In the genomic region with DNA sequence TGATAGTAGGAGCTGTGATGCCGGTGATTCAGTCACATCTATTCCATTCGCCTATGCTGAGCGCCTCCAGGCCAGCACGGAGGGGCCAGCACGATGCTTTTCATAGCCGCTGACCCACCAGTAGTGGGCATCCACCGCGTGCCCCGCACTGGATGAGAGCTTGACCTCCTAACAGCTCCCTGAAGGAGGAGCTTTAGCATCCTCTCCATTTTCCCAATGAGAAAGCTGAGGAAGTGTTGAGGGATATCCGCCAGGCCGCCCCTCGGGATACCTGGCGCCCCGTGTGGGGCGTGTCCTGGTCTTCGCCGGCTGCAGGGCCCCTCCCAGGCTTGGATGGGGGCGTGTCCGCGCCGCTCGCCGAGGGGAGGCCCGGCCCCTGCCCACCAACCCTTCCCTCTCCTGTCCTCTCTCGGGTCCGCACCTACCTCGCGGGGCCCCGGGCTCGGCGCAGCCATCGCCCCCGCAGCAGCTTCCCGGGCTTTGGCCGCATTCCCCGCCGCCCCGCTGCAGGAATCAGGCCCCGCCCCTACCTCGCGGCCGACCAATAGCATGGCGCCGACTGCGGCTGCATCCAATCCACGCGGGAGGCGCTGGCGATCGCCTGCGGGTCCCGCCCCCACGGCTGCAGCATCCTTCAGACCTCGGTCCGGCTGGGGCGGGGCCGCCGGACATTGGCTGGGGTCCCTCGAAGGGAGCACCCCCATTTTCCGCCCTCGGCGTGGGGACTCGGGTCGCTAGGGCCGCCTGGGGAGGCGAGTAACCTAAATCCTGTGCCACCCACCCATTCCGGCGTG, we compare ENCODE assay signal across 8 cellular contexts. TPM values are rescaled to one million over a fixed set of nuclear protein-coding genes. Genes with fewer than 3 reads are reported as not detected.
DNase-seq lines count a peak whose midpoint lies in the region; ATAC-seq and TF ChIP-seq lines count a peak whose summit lies in the region.

A gene with protein sequence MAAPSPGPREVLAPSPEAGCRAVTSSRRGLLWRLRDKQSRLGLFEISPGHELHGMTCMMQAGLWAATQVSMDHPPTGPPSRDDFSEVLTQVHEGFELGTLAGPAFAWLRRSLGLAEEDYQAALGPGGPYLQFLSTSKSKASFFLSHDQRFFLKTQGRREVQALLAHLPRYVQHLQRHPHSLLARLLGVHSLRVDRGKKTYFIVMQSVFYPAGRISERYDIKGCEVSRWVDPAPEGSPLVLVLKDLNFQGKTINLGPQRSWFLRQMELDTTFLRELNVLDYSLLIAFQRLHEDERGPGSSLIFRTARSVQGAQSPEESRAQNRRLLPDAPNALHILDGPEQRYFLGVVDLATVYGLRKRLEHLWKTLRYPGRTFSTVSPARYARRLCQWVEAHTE (minus strand): TSS at position 480 of the 794 bp plus-strand sequence. CDS start 25 bp downstream, at position 455.

- intact Hi-C loops in PC-9 (cut with micrococcal nuclease; ENCODE audit: unreplicated experiment) = no loop called here
- intact Hi-C loops in naive thymus-derived CD4-positive, alpha-beta T cell (cut with micrococcal nuclease) = loop anchor here (1.0 kb wide), 2 partner anchors 13 to 14 kb away; a partner anchor contains a TSS

- H3F3A ChIP-seq in PC-9 (ENCODE audit: insufficient read depth, low read depth) = peaks cover 56% of the 10 kb centered on the region

- H3K27ac ChIP-seq in PC-9 = no peak within 1 kb of the TSS
- peak within 1 kb of the TSS; percentile 6 for H3K27ac ChIP-seq in naive thymus-derived CD4-positive, alpha-beta T cell (ENCODE audit: low read depth, low read length)

- 0 out of 2 replicates have a peak, but pooled peaks cover 3% of the 10 kb centered on the region for H4K20me1 ChIP-seq in PC-9 (ENCODE audit: insufficient read depth)

- no peaks in the 10 kb centered on the region for H3K9me3 ChIP-seq in PC-9 (ENCODE audit: insufficient read depth, low read depth)
- H3K9me3 ChIP-seq in naive thymus-derived CD4-positive, alpha-beta T cell (ENCODE audit: control insufficient read depth in 2 of 3, low read length in 3 of 3) = no peaks in the 10 kb centered on the region

- peaks cover 10% of the 10 kb centered on the region; the same call in 1 of the 2 replicates for H3K79me2 ChIP-seq in PC-9 (ENCODE audit: low read depth)

- H3K36me3 Mint-ChIP-seq in naive thymus-derived CD4-positive, alpha-beta T cell = peaks cover 0 to 5% (median 0%) of the 10 kb centered on the region in 5 donors

- H3K36me3 ChIP-seq in PC-9 (ENCODE audit: low read depth) = no peaks in the 10 kb centered on the region
- peaks cover 0 to 7% (median 0%) of the 10 kb centered on the region in 3 experiments for H3K36me3 ChIP-seq in naive thymus-derived CD4-positive, alpha-beta T cell (ENCODE audit: control insufficient read depth in 2 of 3, insufficient read depth in 3 of 3, low read length in 3 of 3)

- H3K27me3 ChIP-seq in PC-9 (ENCODE audit: insufficient read depth, low read depth) = no peaks in the 10 kb centered on the region
- no peaks in the 10 kb centered on the region for H3K27me3 ChIP-seq in naive thymus-derived CD4-positive, alpha-beta T cell (ENCODE audit: control insufficient read depth in 2 of 2, insufficient read depth in 2 of 2, low read length in 2 of 2)

- peak within 1 kb of the TSS; percentile 66 to 85 (median 78) for H3K4me3 Mint-ChIP-seq in naive thymus-derived CD4-positive, alpha-beta T cell

- peaks cover 0 to 39% (median 0%) of the 10 kb centered on the region in 11 donors for H3K9me3 Mint-ChIP-seq in naive thymus-derived CD4-positive, alpha-beta T cell

- peak; percentile 66 for ATAC-seq in GM19467 (IDR thresholded peaks at IDR 0.05; ENCODE audit: unreplicated experiment)
- ATAC-seq in HG03571 (IDR thresholded peaks at IDR 0.05; ENCODE audit: unreplicated experiment) = peak; percentile 65
- ATAC-seq in naive thymus-derived CD4-positive, alpha-beta T cell = peak; percentile 82

- POLR2A ChIA-PET in PC-9 (lab: Charles Lee; ENCODE audit: unreplicated experiment) = interaction anchor here (1.0 kb wide), 1 partner anchor 148 kb away, joined by 13 read pairs; no protein-coding TSS in a partner anchor
- POLR2A ChIA-PET in naive thymus-derived CD4-positive, alpha-beta T cell (lab: Charles Lee) = interaction anchor here (0.7 to 3.1 kb wide), 10 partner anchors 8 to 137 kb away, joined by 3 to 14 read pairs (median 4); a partner anchor contains a TSS

- peak within 1 kb of the TSS; percentile 88 for H3K4me2 ChIP-seq in PC-9

- H3K4me3 ChIP-seq in PC-9 = peak within 1 kb of the TSS; percentile 58
- H3K4me3 ChIP-seq in naive thymus-derived CD4-positive, alpha-beta T cell (ENCODE audit: low read length) = peak within 1 kb of the TSS; percentile 70

- 0 out of 2 replicates have a peak within 1 kb of the TSS, but pooled peaks have one; percentile 48 for H2AFZ ChIP-seq in PC-9

- no peak for TF ChIP-seq CTCF in PC-9 (conservative IDR thresholded peaks at IDR 0.05)

- peak within 1 kb of the TSS; percentile 51 to 93 (median 76) for H3K27ac Mint-ChIP-seq in naive thymus-derived CD4-positive, alpha-beta T cell

- peaks cover 18 to 49% (median 44%) of the 10 kb centered on the region in 7 donors for H3K4me1 Mint-ChIP-seq in naive thymus-derived CD4-positive, alpha-beta T cell

- no peaks in the 10 kb centered on the region for H3K9me2 ChIP-seq in PC-9 (ENCODE audit: insufficient read depth)

- CTCF ChIA-PET in PC-9 (lab: Charles Lee) = interaction anchor here (0.6 kb wide), 2 partner anchors 9 to 129 kb away, joined by 3 to 12 read pairs; no protein-coding TSS in a partner anchor
- CTCF ChIA-PET in naive thymus-derived CD4-positive, alpha-beta T cell (lab: Charles Lee) = interaction anchor here (0.6 to 1.0 kb wide), 8 partner anchors 8 to 195 kb away, joined by 3 to 5 read pairs (median 3); no protein-coding TSS in a partner anchor

- peaks cover 37% of the 10 kb centered on the region for H3K4me1 ChIP-seq in PC-9 (replicated peaks; ENCODE audit: insufficient read depth)
- peaks cover 21 to 30% of the 10 kb centered on the region in 2 donors for H3K4me1 ChIP-seq in naive thymus-derived CD4-positive, alpha-beta T cell (ENCODE audit: control insufficient read depth in 2 of 2, insufficient read depth in 2 of 2, low read length in 2 of 2)

- no TSS peak for BruUV-seq in PC-9 (replicated peaks; lab: Mats Ljungman, UMichigan)

- peaks cover 0 to 23% (median 0%) of the 10 kb centered on the region in 5 donors for H3K27me3 Mint-ChIP-seq in naive thymus-derived CD4-positive, alpha-beta T cell

- DNase-seq in D341Med (ENCODE audit: low spot score) = peak; percentile 97
- DNase-seq in PC-9 = peak; percentile 68 to 91
- peak; percentile 91 for DNase-seq in activated effector memory CD4-positive, alpha-beta T cell treated with anti-CD3 and anti-CD28 coated beads, Interleukin-2, amount 50 U/mL, for 16 hours
- DNase-seq in fibroblast of peridontal ligament (ENCODE audit: extremely low read depth) = peak; percentile 73
- peak; percentile 48 to 86 (median 70) for DNase-seq in naive thymus-derived CD4-positive, alpha-beta T cell
- DNase-seq in stromal cell of bone marrow (ENCODE audit: low read depth) = peak; percentile 75

RNA-seq across cellular contexts. Expression of the gene that starts here (rescaled TPM):
- 21.9 and 22.5 TPM in 2 replicates for total RNA-seq in PC-9 (2021)
- 1 to 10 TPM; 1.4 to 2.9 (median 2.1) TPM for total RNA-seq in naive thymus-derived CD4-positive, alpha-beta T cell
- under 1 TPM in 1 of 2 donors, not detected in 1; 0.17 TPM for polyA plus RNA-seq in naive thymus-derived CD4-positive, alpha-beta T cell
